1 cellular context compared by ENCODE assay signal in genomic region chr2:9842487-9843228, GRCh38.
TF ChIP-seq lines count a peak whose summit lies in the region.

No MANE protein-coding gene starts in this region.

TF ChIP-seq in PFSK-1, 5 proteins besides CTCF, POLR2A, EP300 and RAD21 (continued from another document):
- TF ChIP-seq REST (IDR thresholded peaks at IDR 0.05; ENCODE audit: insufficient read depth in 1 of 2, low read depth in 2 of 2, low read length in 2 of 2), result no peak
- TF ChIP-seq POLR2AphosphoS5 (IDR thresholded peaks at IDR 0.05; ENCODE audit: low read depth, low read length), result peak; percentile 93; the same call in 1 of the 2 replicates
- no peak for TF ChIP-seq FOXP2 (optimal IDR thresholded peaks at IDR 0.05; ENCODE audit: borderline replicate concordance, extremely low read depth, extremely low read length, insufficient read depth)
